ENCODE assay signal across 1 cellular context in the genomic region with DNA sequence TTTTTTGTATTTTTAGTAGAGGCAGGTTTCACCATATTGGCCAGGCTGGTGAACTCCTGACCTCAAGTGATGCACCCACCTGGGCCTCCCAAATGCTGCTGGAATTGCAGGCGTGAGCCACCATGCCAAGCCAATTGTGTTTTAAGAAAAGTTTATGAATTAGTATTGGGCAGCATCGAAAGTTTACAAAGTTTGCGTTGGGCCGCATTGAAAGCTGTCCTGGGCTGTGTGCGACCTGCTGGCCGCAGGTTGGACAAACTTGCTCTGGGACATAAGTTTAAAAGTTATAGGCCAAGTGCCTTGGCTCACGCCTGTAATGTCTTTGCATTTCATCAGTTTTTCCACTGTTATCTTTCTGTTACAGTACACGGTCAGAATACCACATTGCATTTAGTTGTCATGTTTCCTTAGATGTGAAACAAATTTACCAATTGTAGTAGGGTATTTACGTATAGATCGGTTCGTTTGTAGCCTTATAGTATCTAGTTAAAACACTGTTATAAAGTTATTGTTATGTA.
TF ChIP-seq lines count a peak whose summit lies in the region.

No MANE protein-coding gene starts in this region.

TF ChIP-seq in K562, 482 proteins besides CTCF, POLR2A, EP300 and RAD21 (continues in another document):
- TF ChIP-seq JUNB (CRISPR knock-in tag; conservative IDR thresholded peaks at IDR 0.05) = no peak
- TF ChIP-seq HDAC8 (tag; IDR thresholded peaks at IDR 0.05) = peak; percentile 87
- no peak for TF ChIP-seq BMI1 (IDR thresholded peaks at IDR 0.05; ENCODE audit: low read length)
- no peak for TF ChIP-seq ZNF217 (CRISPR knock-in tag; IDR thresholded peaks at IDR 0.05)
- no peak for TF ChIP-seq ZFP30 (CRISPR knock-in tag; IDR thresholded peaks at IDR 0.05; ENCODE audit: borderline replicate concordance)
- TF ChIP-seq, protein P1, sequence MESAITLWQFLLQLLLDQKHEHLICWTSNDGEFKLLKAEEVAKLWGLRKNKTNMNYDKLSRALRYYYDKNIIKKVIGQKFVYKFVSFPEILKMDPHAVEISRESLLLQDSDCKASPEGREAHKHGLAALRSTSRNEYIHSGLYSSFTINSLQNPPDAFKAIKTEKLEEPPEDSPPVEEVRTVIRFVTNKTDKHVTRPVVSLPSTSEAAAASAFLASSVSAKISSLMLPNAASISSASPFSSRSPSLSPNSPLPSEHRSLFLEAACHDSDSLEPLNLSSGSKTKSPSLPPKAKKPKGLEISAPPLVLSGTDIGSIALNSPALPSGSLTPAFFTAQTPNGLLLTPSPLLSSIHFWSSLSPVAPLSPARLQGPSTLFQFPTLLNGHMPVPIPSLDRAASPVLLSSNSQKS (CRISPR knock-in tag; IDR thresholded peaks at IDR 0.05) = no peak
- TF ChIP-seq, protein P2, sequence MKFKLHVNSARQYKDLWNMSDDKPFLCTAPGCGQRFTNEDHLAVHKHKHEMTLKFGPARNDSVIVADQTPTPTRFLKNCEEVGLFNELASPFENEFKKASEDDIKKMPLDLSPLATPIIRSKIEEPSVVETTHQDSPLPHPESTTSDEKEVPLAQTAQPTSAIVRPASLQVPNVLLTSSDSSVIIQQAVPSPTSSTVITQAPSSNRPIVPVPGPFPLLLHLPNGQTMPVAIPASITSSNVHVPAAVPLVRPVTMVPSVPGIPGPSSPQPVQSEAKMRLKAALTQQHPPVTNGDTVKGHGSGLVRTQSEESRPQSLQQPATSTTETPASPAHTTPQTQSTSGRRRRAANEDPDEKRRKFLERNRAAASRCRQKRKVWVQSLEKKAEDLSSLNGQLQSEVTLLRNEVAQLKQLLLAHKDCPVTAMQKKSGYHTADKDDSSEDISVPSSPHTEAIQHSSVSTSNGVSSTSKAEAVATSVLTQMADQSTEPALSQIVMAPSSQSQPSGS (CRISPR knock-in tag; IDR thresholded peaks at IDR 0.05) = no peak
- TF ChIP-seq ZNF263 (CRISPR knock-in tag; IDR thresholded peaks at IDR 0.05; ENCODE audit: borderline replicate concordance) = no peak
- TF ChIP-seq STAT5B (CRISPR knock-in tag; IDR thresholded peaks at IDR 0.05) = no peak
- no peak for TF ChIP-seq HOXB6 (CRISPR knock-in tag; IDR thresholded peaks at IDR 0.05; ENCODE audit: borderline replicate concordance)
- TF ChIP-seq ETV5 (CRISPR knock-in tag; IDR thresholded peaks at IDR 0.05; ENCODE audit: low read depth) = no peak
- TF ChIP-seq MTF1 (CRISPR knock-in tag; IDR thresholded peaks at IDR 0.05; ENCODE audit: borderline replicate concordance) = no peak
- TF ChIP-seq ZNF12 (CRISPR knock-in tag; IDR thresholded peaks at IDR 0.05) = no peak
- no peak for TF ChIP-seq XRCC5 (IDR thresholded peaks at IDR 0.05; ENCODE audit: low read depth, low read length)
- TF ChIP-seq CHD4 (IDR thresholded peaks at IDR 0.05; ENCODE audit: insufficient read depth, insufficient replicate concordance, low read depth, low read length, poor library complexity, severe bottlenecking) = no peak
- TF ChIP-seq DMBX1 (CRISPR knock-in tag; IDR thresholded peaks at IDR 0.05; ENCODE audit: borderline replicate concordance) = peak; percentile 95
- no peak for TF ChIP-seq FOXK1 (CRISPR knock-in tag; IDR thresholded peaks at IDR 0.05; ENCODE audit: borderline replicate concordance)
- TF ChIP-seq ZNF584 (CRISPR knock-in tag; IDR thresholded peaks at IDR 0.05; ENCODE audit: low read depth) = peak; percentile 83; the same call in 1 of the 2 replicates
- no peak for TF ChIP-seq ESRRB (CRISPR knock-in tag; IDR thresholded peaks at IDR 0.05; ENCODE audit: borderline replicate concordance)
- TF ChIP-seq TCF7L2 (IDR thresholded peaks at IDR 0.05; ENCODE audit: low read depth, low read length) = no peak
- TF ChIP-seq, protein P3, sequence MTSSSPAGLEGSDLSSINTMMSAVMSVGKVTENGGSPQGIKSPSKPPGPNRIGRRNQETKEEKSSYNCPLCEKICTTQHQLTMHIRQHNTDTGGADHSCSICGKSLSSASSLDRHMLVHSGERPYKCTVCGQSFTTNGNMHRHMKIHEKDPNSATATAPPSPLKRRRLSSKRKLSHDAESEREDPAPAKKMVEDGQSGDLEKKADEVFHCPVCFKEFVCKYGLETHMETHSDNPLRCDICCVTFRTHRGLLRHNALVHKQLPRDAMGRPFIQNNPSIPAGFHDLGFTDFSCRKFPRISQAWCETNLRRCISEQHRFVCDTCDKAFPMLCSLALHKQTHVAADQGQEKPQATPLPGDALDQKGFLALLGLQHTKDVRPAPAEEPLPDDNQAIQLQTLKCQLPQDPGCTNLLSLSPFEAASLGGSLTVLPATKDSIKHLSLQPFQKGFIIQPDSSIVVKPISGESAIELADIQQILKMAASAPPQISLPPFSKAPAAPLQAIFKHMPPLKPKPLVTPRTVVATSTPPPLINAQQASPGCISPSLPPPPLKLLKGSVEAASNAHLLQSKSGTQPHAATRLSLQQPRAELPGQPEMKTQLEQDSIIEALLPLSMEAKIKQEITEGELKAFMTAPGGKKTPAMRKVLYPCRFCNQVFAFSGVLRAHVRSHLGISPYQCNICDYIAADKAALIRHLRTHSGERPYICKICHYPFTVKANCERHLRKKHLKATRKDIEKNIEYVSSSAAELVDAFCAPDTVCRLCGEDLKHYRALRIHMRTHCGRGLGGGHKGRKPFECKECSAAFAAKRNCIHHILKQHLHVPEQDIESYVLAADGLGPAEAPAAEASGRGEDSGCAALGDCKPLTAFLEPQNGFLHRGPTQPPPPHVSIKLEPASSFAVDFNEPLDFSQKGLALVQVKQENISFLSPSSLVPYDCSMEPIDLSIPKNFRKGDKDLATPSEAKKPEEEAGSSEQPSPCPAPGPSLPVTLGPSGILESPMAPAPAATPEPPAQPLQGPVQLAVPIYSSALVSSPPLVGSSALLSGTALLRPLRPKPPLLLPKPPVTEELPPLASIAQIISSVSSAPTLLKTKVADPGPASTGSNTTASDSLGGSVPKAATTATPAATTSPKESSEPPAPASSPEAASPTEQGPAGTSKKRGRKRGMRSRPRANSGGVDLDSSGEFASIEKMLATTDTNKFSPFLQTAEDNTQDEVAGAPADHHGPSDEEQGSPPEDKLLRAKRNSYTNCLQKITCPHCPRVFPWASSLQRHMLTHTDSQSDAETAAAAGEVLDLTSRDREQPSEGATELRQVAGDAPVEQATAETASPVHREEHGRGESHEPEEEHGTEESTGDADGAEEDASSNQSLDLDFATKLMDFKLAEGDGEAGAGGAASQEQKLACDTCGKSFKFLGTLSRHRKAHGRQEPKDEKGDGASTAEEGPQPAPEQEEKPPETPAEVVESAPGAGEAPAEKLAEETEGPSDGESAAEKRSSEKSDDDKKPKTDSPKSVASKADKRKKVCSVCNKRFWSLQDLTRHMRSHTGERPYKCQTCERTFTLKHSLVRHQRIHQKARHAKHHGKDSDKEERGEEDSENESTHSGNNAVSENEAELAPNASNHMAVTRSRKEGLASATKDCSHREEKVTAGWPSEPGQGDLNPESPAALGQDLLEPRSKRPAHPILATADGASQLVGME (CRISPR knock-in tag; IDR thresholded peaks at IDR 0.05) = no peak
- TF ChIP-seq ZNF324 (CRISPR knock-in tag; IDR thresholded peaks at IDR 0.05) = no peak
- peak; percentile 20 for TF ChIP-seq HDAC3 (IDR thresholded peaks at IDR 0.05; ENCODE audit: borderline replicate concordance, partially characterized antibody)
- TF ChIP-seq NR3C1 (CRISPR knock-in tag; IDR thresholded peaks at IDR 0.05) = no peak
- TF ChIP-seq, protein P4, sequence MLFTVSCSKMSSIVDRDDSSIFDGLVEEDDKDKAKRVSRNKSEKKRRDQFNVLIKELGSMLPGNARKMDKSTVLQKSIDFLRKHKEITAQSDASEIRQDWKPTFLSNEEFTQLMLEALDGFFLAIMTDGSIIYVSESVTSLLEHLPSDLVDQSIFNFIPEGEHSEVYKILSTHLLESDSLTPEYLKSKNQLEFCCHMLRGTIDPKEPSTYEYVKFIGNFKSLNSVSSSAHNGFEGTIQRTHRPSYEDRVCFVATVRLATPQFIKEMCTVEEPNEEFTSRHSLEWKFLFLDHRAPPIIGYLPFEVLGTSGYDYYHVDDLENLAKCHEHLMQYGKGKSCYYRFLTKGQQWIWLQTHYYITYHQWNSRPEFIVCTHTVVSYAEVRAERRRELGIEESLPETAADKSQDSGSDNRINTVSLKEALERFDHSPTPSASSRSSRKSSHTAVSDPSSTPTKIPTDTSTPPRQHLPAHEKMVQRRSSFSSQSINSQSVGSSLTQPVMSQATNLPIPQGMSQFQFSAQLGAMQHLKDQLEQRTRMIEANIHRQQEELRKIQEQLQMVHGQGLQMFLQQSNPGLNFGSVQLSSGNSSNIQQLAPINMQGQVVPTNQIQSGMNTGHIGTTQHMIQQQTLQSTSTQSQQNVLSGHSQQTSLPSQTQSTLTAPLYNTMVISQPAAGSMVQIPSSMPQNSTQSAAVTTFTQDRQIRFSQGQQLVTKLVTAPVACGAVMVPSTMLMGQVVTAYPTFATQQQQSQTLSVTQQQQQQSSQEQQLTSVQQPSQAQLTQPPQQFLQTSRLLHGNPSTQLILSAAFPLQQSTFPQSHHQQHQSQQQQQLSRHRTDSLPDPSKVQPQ (CRISPR knock-in tag; IDR thresholded peaks at IDR 0.05; ENCODE audit: borderline replicate concordance) = no peak
- no peak for TF ChIP-seq ZNF3 (CRISPR knock-in tag; IDR thresholded peaks at IDR 0.05)
- TF ChIP-seq HDAC6 (IDR thresholded peaks at IDR 0.05; ENCODE audit: low read depth, low read length) = no peak
- TF ChIP-seq RFX7 (CRISPR knock-in tag; IDR thresholded peaks at IDR 0.05) = no peak
- TF ChIP-seq, protein P5, sequence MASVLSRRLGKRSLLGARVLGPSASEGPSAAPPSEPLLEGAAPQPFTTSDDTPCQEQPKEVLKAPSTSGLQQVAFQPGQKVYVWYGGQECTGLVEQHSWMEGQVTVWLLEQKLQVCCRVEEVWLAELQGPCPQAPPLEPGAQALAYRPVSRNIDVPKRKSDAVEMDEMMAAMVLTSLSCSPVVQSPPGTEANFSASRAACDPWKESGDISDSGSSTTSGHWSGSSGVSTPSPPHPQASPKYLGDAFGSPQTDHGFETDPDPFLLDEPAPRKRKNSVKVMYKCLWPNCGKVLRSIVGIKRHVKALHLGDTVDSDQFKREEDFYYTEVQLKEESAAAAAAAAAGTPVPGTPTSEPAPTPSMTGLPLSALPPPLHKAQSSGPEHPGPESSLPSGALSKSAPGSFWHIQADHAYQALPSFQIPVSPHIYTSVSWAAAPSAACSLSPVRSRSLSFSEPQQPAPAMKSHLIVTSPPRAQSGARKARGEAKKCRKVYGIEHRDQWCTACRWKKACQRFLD (CRISPR knock-in tag; IDR thresholded peaks at IDR 0.05) = no peak
- TF ChIP-seq, protein P6, sequence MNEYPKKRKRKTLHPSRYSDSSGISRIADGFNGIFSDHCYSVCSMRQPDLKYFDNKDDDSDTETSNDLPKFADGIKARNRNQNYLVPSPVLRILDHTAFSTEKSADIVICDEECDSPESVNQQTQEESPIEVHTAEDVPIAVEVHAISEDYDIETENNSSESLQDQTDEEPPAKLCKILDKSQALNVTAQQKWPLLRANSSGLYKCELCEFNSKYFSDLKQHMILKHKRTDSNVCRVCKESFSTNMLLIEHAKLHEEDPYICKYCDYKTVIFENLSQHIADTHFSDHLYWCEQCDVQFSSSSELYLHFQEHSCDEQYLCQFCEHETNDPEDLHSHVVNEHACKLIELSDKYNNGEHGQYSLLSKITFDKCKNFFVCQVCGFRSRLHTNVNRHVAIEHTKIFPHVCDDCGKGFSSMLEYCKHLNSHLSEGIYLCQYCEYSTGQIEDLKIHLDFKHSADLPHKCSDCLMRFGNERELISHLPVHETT (CRISPR knock-in tag; conservative IDR thresholded peaks at IDR 0.05 in 1 of 2, IDR thresholded peaks at IDR 0.05 in 1 of 2) = no peak
- TF ChIP-seq HMG20B (CRISPR knock-in tag; IDR thresholded peaks at IDR 0.05) = no peak
- TF ChIP-seq RHOXF2B (CRISPR knock-in tag; conservative IDR thresholded peaks at IDR 0.05) = no peak
- TF ChIP-seq HEY1 (CRISPR knock-in tag; IDR thresholded peaks at IDR 0.05; ENCODE audit: borderline replicate concordance) = no peak
- TF ChIP-seq SMAD1 (IDR thresholded peaks at IDR 0.05; ENCODE audit: low read depth, low read length, partially characterized antibody) = no peak
- TF ChIP-seq, protein P7, sequence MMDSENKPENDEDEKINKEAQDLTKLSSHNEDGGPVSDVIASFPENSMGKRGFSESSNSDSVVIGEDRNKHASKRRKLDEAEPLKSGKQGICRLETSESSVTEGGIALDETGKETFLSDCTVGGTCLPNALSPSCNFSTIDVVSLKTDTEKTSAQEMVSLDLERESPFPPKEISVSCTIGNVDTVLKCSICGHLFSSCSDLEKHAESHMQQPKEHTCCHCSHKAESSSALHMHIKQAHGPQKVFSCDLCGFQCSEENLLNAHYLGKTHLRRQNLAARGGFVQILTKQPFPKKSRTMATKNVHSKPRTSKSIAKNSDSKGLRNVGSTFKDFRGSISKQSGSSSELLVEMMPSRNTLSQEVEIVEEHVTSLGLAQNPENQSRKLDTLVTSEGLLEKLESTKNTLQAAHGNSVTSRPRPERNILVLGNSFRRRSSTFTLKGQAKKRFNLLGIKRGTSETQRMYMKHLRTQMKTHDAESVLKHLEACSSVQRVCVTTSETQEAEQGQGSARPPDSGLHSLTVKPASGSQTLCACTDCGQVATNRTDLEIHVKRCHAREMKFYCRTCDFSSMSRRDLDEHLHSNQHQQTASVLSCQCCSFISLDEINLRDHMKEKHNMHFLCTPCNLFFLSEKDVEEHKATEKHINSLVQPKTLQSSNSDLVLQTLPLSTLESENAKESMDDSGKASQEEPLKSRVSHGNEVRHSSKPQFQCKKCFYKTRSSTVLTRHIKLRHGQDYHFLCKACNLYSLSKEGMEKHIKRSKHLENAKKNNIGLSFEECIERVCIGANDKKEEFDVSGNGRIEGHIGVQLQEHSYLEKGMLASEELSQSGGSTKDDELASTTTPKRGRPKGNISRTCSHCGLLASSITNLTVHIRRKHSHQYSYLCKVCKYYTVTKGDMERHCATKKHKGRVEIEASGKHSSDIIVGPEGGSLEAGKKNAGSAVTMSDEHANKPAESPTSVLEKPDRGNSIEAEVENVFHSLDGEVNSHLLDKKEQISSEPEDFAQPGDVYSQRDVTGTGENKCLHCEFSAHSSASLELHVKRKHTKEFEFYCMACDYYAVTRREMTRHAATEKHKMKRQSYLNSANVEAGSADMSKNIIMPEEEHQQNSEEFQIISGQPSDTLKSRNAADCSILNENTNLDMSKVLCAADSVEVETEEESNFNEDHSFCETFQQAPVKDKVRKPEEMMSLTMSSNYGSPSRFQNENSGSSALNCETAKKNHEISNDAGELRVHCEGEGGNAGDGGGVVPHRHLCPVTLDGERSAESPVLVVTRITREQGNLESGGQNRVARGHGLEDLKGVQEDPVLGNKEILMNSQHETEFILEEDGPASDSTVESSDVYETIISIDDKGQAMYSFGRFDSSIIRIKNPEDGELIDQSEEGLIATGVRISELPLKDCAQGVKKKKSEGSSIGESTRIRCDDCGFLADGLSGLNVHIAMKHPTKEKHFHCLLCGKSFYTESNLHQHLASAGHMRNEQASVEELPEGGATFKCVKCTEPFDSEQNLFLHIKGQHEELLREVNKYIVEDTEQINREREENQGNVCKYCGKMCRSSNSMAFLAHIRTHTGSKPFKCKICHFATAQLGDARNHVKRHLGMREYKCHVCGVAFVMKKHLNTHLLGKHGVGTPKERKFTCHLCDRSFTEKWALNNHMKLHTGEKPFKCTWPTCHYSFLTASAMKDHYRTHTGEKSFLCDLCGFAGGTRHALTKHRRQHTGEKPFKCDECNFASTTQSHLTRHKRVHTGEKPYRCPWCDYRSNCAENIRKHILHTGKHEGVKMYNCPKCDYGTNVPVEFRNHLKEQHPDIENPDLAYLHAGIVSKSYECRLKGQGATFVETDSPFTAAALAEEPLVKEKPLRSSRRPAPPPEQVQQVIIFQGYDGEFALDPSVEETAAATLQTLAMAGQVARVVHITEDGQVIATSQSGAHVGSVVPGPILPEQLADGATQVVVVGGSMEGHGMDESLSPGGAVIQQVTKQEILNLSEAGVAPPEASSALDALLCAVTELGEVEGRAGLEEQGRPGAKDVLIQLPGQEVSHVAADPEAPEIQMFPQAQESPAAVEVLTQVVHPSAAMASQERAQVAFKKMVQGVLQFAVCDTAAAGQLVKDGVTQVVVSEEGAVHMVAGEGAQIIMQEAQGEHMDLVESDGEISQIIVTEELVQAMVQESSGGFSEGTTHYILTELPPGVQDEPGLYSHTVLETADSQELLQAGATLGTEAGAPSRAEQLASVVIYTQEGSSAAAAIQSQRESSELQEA (IDR thresholded peaks at IDR 0.05; ENCODE audit: low read depth) = no peak
- TF ChIP-seq NCOA1 (IDR thresholded peaks at IDR 0.05; ENCODE audit: low read depth) = no peak
